Comparison of ENCODE assay signal across 1 cellular context in the genomic region with DNA sequence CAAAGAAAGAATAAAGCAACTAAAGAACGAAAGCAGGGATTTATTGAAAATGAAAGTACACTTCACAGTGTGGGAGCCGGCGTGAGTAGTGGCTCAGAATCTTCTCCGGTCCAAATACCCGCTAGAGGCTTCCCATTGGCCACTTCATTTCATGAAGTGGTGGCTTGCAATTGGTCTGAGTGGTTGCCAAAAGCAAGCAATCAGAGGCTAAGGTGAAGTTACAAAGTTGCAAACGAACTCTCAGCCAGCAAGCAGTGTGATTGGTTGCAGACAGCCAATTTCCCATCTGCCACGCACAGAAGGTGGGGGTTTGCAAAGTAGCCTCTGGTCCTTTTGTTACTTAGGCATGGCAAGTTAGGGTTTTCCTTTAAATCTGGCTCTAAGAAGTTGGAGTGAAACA.
TF ChIP-seq lines count a peak whose summit lies in the region.

No MANE protein-coding gene starts in this region.

TF ChIP-seq in HCT116, 20 proteins besides CTCF, POLR2A, EP300 and RAD21 (continued from another document):
- TF ChIP-seq, protein P1, sequence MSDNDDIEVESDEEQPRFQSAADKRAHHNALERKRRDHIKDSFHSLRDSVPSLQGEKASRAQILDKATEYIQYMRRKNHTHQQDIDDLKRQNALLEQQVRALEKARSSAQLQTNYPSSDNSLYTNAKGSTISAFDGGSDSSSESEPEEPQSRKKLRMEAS (IDR thresholded peaks at IDR 0.05) = no peak
